Comparison of ENCODE assay signal across 10 cellular contexts in the genomic region with DNA sequence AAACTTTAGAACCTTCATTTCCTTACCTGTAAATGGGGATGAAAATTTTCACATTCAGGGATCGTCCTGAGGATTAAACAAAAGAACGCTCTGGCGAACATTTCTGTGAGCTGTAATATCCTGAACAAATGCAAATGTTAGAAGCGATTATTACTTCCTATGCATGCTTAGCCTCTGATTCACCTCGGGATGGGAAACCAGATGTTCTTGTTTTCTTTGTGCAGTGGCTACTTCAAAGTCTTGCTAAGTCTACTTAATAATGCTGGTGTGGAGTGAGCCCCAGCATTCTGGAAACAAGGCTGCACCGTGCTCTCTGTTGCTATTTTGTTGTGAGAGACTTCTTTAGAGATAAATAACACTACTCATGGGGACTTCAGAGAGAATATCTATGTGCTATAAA.
DNase-seq lines count a peak whose midpoint lies in the region; ATAC-seq and FAIRE-seq lines count a peak whose summit lies in the region.
"Had no signal": no experiment of that assay in that cellular context is flagged by ENCODE, and none has a peak within 500 bp of the region (broad histone marks: within the 10 kb centered on the region; RNA-seq: fewer than 3 reads in every experiment).

No MANE protein-coding gene starts in this region.

- peak; percentile 72 for DNase-seq in DMS 273 (lab: John Stamatoyannopoulos, UW; ENCODE audit: unreplicated experiment)
- peak; percentile 16 for DNase-seq in NCI-H69 (lab: John Stamatoyannopoulos, UW)
- peak; percentile 56 for DNase-seq in myocyte (ENCODE audit: low read depth)
- DNase-seq in GF-D8 (lab: John Stamatoyannopoulos, UW), result no peak
- DNase-seq: amygdala, NCI-H1694 had no signal

- ATAC-seq in GM19328 (IDR thresholded peaks at IDR 0.05; ENCODE audit: unreplicated experiment), result no peak
- no peak for ATAC-seq in GM18909 (IDR thresholded peaks at IDR 0.05; ENCODE audit: poor library complexity, unreplicated experiment)
- no peak for ATAC-seq in GM19452 (IDR thresholded peaks at IDR 0.05; ENCODE audit: unreplicated experiment)

- peak; percentile 88 for FAIRE-seq in endometrium (lab: Jason Lieb, UNC)
